8 cellular contexts compared by ENCODE assay signal in genomic region chr6:122476131-122476530, GRCh38. TPM values are rescaled to one million over a fixed set of nuclear protein-coding genes. Genes with fewer than 3 reads are reported as not detected.
DNase-seq lines count a peak whose midpoint lies in the region; ATAC-seq, FAIRE-seq and TF ChIP-seq lines count a peak whose summit lies in the region.

No MANE protein-coding gene starts in this region.

- H3K36me3 ChIP-seq in cardiac muscle cell (no peaks in the 10 kb centered on the region), right atrium auricular region (no peaks in the 10 kb centered on the region), OCI-LY3 (replicated peaks; ENCODE audit: low read depth, low read length) (no peaks in the 10 kb centered on the region)

- no peak for FAIRE-seq in urothelium cell line (lab: Jason Lieb, UNC)

- H4K20me1 ChIP-seq in OCI-LY3 (ENCODE audit: insufficient read depth, low read length) = no peaks in the 10 kb centered on the region

- H3K4me1 ChIP-seq in cardiac muscle cell (ENCODE audit: low read depth) (peaks cover 4% of the 10 kb centered on the region), right atrium auricular region (peaks cover 0 to 6% of the 10 kb centered on the region in 2 donors), OCI-LY3 (ENCODE audit: low read length) (peaks cover 3% of the 10 kb centered on the region; the same call in 1 of the 2 replicates)

- ATAC-seq in GM19452 (IDR thresholded peaks at IDR 0.05; ENCODE audit: unreplicated experiment) = no peak

- no peak overlapping the region for H3K4me2 ChIP-seq in OCI-LY3 (ENCODE audit: low read length)

- peaks cover 5% of the 10 kb centered on the region for H3K79me2 ChIP-seq in OCI-LY3 (ENCODE audit: low read length)

- H3K4me3 ChIP-seq in cardiac muscle cell (no peak overlapping the region), right atrium auricular region (no peak overlapping the region), OCI-LY3 (ENCODE audit: low read length) (no peak overlapping the region)

- no peak overlapping the region for H2AFZ ChIP-seq in OCI-LY3 (ENCODE audit: low read depth, low read length)

- H3K27me3 ChIP-seq in cardiac muscle cell (no peaks in the 10 kb centered on the region), right atrium auricular region (no peaks in the 10 kb centered on the region), OCI-LY3 (ENCODE audit: low read depth, low read length) (no peaks in the 10 kb centered on the region)

- H3K27ac ChIP-seq in cardiac muscle cell = no peak overlapping the region
- H3K27ac ChIP-seq in right atrium auricular region = no peak overlapping the region
- no peak overlapping the region for H3K27ac ChIP-seq in OCI-LY3 (ENCODE audit: low read length)

- no peaks in the 10 kb centered on the region for H3K9me3 ChIP-seq in cardiac muscle cell (ENCODE audit: low read depth)
- H3K9me3 ChIP-seq in right atrium auricular region = no peaks in the 10 kb centered on the region
- no peaks in the 10 kb centered on the region for H3K9me3 ChIP-seq in OCI-LY3 (ENCODE audit: insufficient read depth, low read length)

- H3K9ac ChIP-seq in OCI-LY3 (ENCODE audit: low read length) = no peak overlapping the region

- DNase-seq in cardiac muscle cell (ENCODE audit: low read depth in 1 of 2, low spot score in 1 of 2) (peak; percentile 28 to 34), right atrium auricular region (ENCODE audit: low spot score) (no peak), fibroblast of gingiva (ENCODE audit: low read depth) (peak; percentile 3), urothelium cell line (ENCODE audit: low spot score) (peak; percentile 5), nucleus accumbens (lab: John Stamatoyannopoulos, UW) (no peak), mesenteric fat pad (ENCODE audit: low spot score) (no peak)

- TF ChIP-seq CTCF in cardiac muscle cell (IDR thresholded peaks at IDR 0.05; ENCODE audit: low read depth, low read length) (peak; percentile 52), right atrium auricular region (IDR thresholded peaks at IDR 0.05) (peak in 1 of 2 donors; percentile 52), OCI-LY3 (IDR thresholded peaks at IDR 0.05; ENCODE audit: low read depth, low read length) (peak; percentile 49)

RNA-seq across cellular contexts. Expression of gene SERINC1, which starts 4.5 kb away (rescaled TPM):
- total RNA-seq in cardiac muscle cell (89.2 and 91.5 TPM in 2 replicates), right atrium auricular region (100 to 1,000 TPM; 163 to 223 TPM), mesenteric fat pad (254 TPM)
- 140 and 158 TPM in 2 replicates for polyA plus RNA-seq in cardiac muscle cell

Comparison
In these comparisons a context has a peak if more than half of its experiments do, and no peak if none do; other contexts are left out.
1. DNase-seq: peak in cardiac muscle cell (2 of 2), fibroblast of gingiva (single experiment) and urothelium cell line (single experiment); none in right atrium auricular region (single experiment), nucleus accumbens (0 of 56) and mesenteric fat pad (single experiment).